5 cellular contexts compared by ENCODE assay signal in genomic region chr19:54214217-54214616, GRCh38. TPM values are rescaled to one million over a fixed set of nuclear protein-coding genes. Genes with fewer than 3 reads are reported as not detected.
"Had no signal": no experiment of that assay in that cellular context is flagged by ENCODE, and none has a peak within 500 bp of the region (broad histone marks: within the 10 kb centered on the region; RNA-seq: fewer than 3 reads in every experiment).

No MANE protein-coding gene starts in this region.

RNA-seq across cellular contexts. Expression of gene LILRB3, which starts 8.6 kb away (rescaled TPM):
- total RNA-seq: occipital lobe, osteoblast, pulmonary artery endothelial cell, smooth muscle cell had no signal
- polyA plus RNA-seq: neural cell had no signal

RNA-seq across cellular contexts. Expression of gene LILRA6, which starts 28.4 kb away (rescaled TPM):
- total RNA-seq: occipital lobe, osteoblast, pulmonary artery endothelial cell, smooth muscle cell had no signal
- polyA plus RNA-seq: neural cell, smooth muscle cell had no signal
